9 cellular contexts compared by ENCODE assay signal in genomic region chr7:151428393-151429231, GRCh38. TPM values are rescaled to one million over a fixed set of nuclear protein-coding genes. Genes with fewer than 3 reads are reported as not detected.
DNase-seq lines count a peak whose midpoint lies in the region; ATAC-seq, FAIRE-seq and TF ChIP-seq lines count a peak whose summit lies in the region.
"Had no signal": no experiment of that assay in that cellular context is flagged by ENCODE, and none has a peak within 500 bp of the region (broad histone marks: within the 10 kb centered on the region; RNA-seq: fewer than 3 reads in every experiment).

No MANE protein-coding gene starts in this region.

- no peak overlapping the region for H4K8ac ChIP-seq in mesendoderm (ENCODE audit: low read depth, low read length)

- H3K79me1 ChIP-seq in mesendoderm (ENCODE audit: low read length) = no peaks in the 10 kb centered on the region

- TF ChIP-seq POLR2A in HCT116 (IDR thresholded peaks at IDR 0.05; ENCODE audit: borderline replicate concordance, extremely low read depth, insufficient read depth, insufficient read length) = no peak

- no TSS peak for BruUV-seq in HCT116 (replicated peaks; lab: Mats Ljungman, UMichigan)

- no peak for TF ChIP-seq CTCF in HCT116 (IDR thresholded peaks at IDR 0.05 in 2 of 3, conservative IDR thresholded peaks at IDR 0.05 in 1 of 3; ENCODE audit: borderline replicate concordance in 1 of 3, insufficient read depth in 1 of 3, low read depth in 2 of 3, low read length in 2 of 3)
- TF ChIP-seq CTCF in astrocyte (IDR thresholded peaks at IDR 0.05; ENCODE audit: insufficient read depth, low read depth, low read length) = no peak

- no peak overlapping the region for H3K23ac ChIP-seq in mesendoderm (ENCODE audit: low read length)

- no peak overlapping the region for H3K9ac ChIP-seq in HCT116 (ENCODE audit: low read length)
- H3K9ac ChIP-seq in astrocyte (ENCODE audit: low read length) = peak overlapping the region; percentile 28
- H3K9ac ChIP-seq in mesendoderm (ENCODE audit: low read length) = no peak overlapping the region

- no peaks in the 10 kb centered on the region for H3K9me3 Mint-ChIP-seq in astrocyte (ENCODE audit: unreplicated experiment)

- H3K4me1 Mint-ChIP-seq in astrocyte (ENCODE audit: low read depth, unreplicated experiment) = peaks cover 28% of the 10 kb centered on the region

- WGBS in mesendoderm (ENCODE audit: extremely low coverage, insufficient coverage, low lambda C conversion rate) = no CpG with 5 or more reads among the region's 13 CpGs

- peak overlapping the region; percentile 87 for H3K27ac Mint-ChIP-seq in astrocyte (ENCODE audit: unreplicated experiment)

- H3K27me3 ChIP-seq in HCT116 (ENCODE audit: insufficient read depth, low read length) (no peaks in the 10 kb centered on the region), astrocyte (ENCODE audit: insufficient read depth, low read length) (no peaks in the 10 kb centered on the region), mesendoderm (ENCODE audit: insufficient read depth, low read length, poor library complexity) (no peaks in the 10 kb centered on the region)

- no peaks in the 10 kb centered on the region for H3K9me3 ChIP-seq in HCT116 (ENCODE audit: control insufficient read depth in 1 of 2, insufficient read depth in 1 of 2, low read depth in 1 of 2, low read length in 2 of 2)
- no peaks in the 10 kb centered on the region for H3K9me3 ChIP-seq in astrocyte (ENCODE audit: insufficient read depth, low read depth, low read length)

- in situ Hi-C loops in ACHN (cut with HindIII; ENCODE audit: low pct_ligation_motif_present, low pct_unique_long_range_greater_than_20kb, low sequenced_read_pairs) = no loop called here

- no peak overlapping the region for H2BK15ac ChIP-seq in mesendoderm (replicated peaks; ENCODE audit: low read depth)

- H3K79me2 ChIP-seq in HCT116 (ENCODE audit: insufficient read depth, low read length) = no peaks in the 10 kb centered on the region
- no peaks in the 10 kb centered on the region for H3K79me2 ChIP-seq in astrocyte (ENCODE audit: insufficient read depth, low read length)
- no peaks in the 10 kb centered on the region for H3K79me2 ChIP-seq in mesendoderm (ENCODE audit: control insufficient read depth, insufficient read depth, low read length)

- no peak overlapping the region for H3K4ac ChIP-seq in mesendoderm (ENCODE audit: low read depth, low read length)

- peak overlapping the region; percentile 32 for H3K4me2 ChIP-seq in HCT116 (ENCODE audit: low read length)
- H3K4me2 ChIP-seq in astrocyte (ENCODE audit: low read length) = peak overlapping the region; percentile 46
- no peak overlapping the region for H3K4me2 ChIP-seq in mesendoderm (ENCODE audit: low read length)

- TF ChIP-seq RAD21 in HCT116 (IDR thresholded peaks at IDR 0.05; ENCODE audit: low read depth) = no peak

- RAD21 ChIA-PET in HCT116 (lab: Charles Lee; ENCODE audit: low non-redundant PET in 1 of 2, low total read pairs in 2 of 2, uncharacterized antibody in 2 of 2, unreplicated experiment in 2 of 2) = no interaction called here

- no peaks in the 10 kb centered on the region for H3K9me2 ChIP-seq in HCT116 (ENCODE audit: insufficient read depth)

- no peak overlapping the region for H4K5ac ChIP-seq in mesendoderm (ENCODE audit: low read length)

- H2AFZ ChIP-seq in HCT116 (ENCODE audit: low read depth, low read length, poor library complexity, severe bottlenecking) (no peak overlapping the region), astrocyte (ENCODE audit: low read depth, low read length) (no peak overlapping the region)

- FAIRE-seq in astrocyte (lab: Jason Lieb, UNC) = no peak

- H4K20me1 ChIP-seq in HCT116 (ENCODE audit: insufficient read depth) = no peaks in the 10 kb centered on the region
- no peaks in the 10 kb centered on the region for H4K20me1 ChIP-seq in astrocyte (ENCODE audit: insufficient read depth, low read length)

- no peak overlapping the region for H2BK5ac ChIP-seq in mesendoderm (ENCODE audit: low read length)

- intact Hi-C loops in HCT116 (cut with micrococcal nuclease) = no loop called here

- peaks cover 51 to 68% of the 10 kb centered on the region in 2 experiments for H3K4me1 ChIP-seq in HCT116 (ENCODE audit: control insufficient read depth in 1 of 2, insufficient read depth in 2 of 2, low read length in 2 of 2)
- peaks cover 39% of the 10 kb centered on the region for H3K4me1 ChIP-seq in astrocyte (ENCODE audit: insufficient read depth, low read length)
- H3K4me1 ChIP-seq in mesendoderm (ENCODE audit: control insufficient read depth, low read depth, low read length) = peaks cover 13% of the 10 kb centered on the region

- H2AK5ac ChIP-seq in mesendoderm (ENCODE audit: low read length) = no peak overlapping the region

- H3K4me3 ChIP-seq in HCT116 (replicated peaks in 1 of 2; ENCODE audit: low read depth in 1 of 2, low read length in 2 of 2) (no peak overlapping the region), astrocyte (ENCODE audit: insufficient read depth, low read depth, low read length) (no peak overlapping the region), mesendoderm (ENCODE audit: low read length) (no peak overlapping the region)

- peak overlapping the region; percentile 68 for H3K56ac ChIP-seq in mesendoderm (ENCODE audit: low read length)

- H3K27ac ChIP-seq in HCT116 (ENCODE audit: low read depth, low read length) (peak overlapping the region; percentile 87), astrocyte (ENCODE audit: low read depth, low read length) (peak overlapping the region; percentile 32), mesendoderm (ENCODE audit: low read depth, low read length) (peak overlapping the region; percentile 58)

- no peak overlapping the region for H3K4me3 Mint-ChIP-seq in astrocyte (ENCODE audit: unreplicated experiment)

- CTCF ChIA-PET in HCT116 (lab: Charles Lee) = no interaction called here

- DNase-seq in ACHN = peak; percentile 70
- DNase-seq in HCT116 (ENCODE audit: low read depth, low spot score) = no peak
- peak; percentile 96 for DNase-seq in astrocyte (ENCODE audit: low read depth)
- peak; percentile 80 for DNase-seq in mesendoderm
- no peak for DNase-seq in stimulated activated CD4-positive, alpha-beta T cell treated with anti-CD3 and anti-CD28 coated beads, Interleukin-1b, Interleukin-23, amount 100 ng/mL, for 48 hours
- DNase-seq in dermis blood vessel endothelial cell = no peak
- DNase-seq in NCI-H2081 treated with DMSO at 0.1 percent for 48 hours (lab: John Stamatoyannopoulos, UW) = no peak
- no peak for DNase-seq in NCI-H146 (lab: John Stamatoyannopoulos, UW)
- DNase-seq: left colon had no signal

- peaks cover 21% of the 10 kb centered on the region for H3K27me3 Mint-ChIP-seq in astrocyte (ENCODE audit: low read depth, unreplicated experiment)

- H3K36me3 ChIP-seq in HCT116 (ENCODE audit: control insufficient read depth in 1 of 2, insufficient read depth in 2 of 2, low read length in 2 of 2) = no peaks in the 10 kb centered on the region
- no peaks in the 10 kb centered on the region for H3K36me3 ChIP-seq in astrocyte (ENCODE audit: insufficient read depth, low read length)
- H3K36me3 ChIP-seq in mesendoderm (ENCODE audit: control insufficient read depth, insufficient read depth, low read length) = no peaks in the 10 kb centered on the region

- no peak overlapping the region for H3K18ac ChIP-seq in mesendoderm (ENCODE audit: low read length)

- H3K36me3 Mint-ChIP-seq in astrocyte (ENCODE audit: low read depth, unreplicated experiment) = peaks cover 1% of the 10 kb centered on the region

- POLR2A ChIA-PET in HCT116 (lab: Charles Lee) = interaction anchor here (0.7 kb wide), 1 partner anchor 31 kb away, joined by 7 read pairs; no protein-coding TSS in a partner anchor

- no peak; the same call in 1 of the 2 replicates for ATAC-seq in HCT116
- ATAC-seq: left colon had no signal

- H2BK120ac ChIP-seq in mesendoderm (ENCODE audit: low read depth, low read length) = no peak overlapping the region

TF ChIP-seq in HCT116, 20 proteins besides CTCF, POLR2A, EP300 and RAD21:
- TF ChIP-seq ELF1 (IDR thresholded peaks at IDR 0.05; ENCODE audit: borderline replicate concordance, low read depth) = no peak
- TF ChIP-seq ZFX (IDR thresholded peaks at IDR 0.05) = 0 out of 2 replicates have a peak, but pooled peaks have one; percentile 14

RNA-seq across cellular contexts. Expression of gene CRYGN, which starts 11.3 kb away (rescaled TPM):
- total RNA-seq in HCT116 (2021; ENCODE audit: unreplicated experiment) (not detected), astrocyte (not detected in 2 replicates), dermis blood vessel endothelial cell (not detected in 2 replicates)
- not detected in 2 replicates for polyA plus RNA-seq in HCT116 (2012)
- 0.32 TPM for polyA plus RNA-seq in mesendoderm (2013, experiment 1 of 2)
- 0.29 TPM for polyA plus RNA-seq in mesendoderm (2013, experiment 2 of 2)

RNA-seq across cellular contexts. Expression of gene WDR86, which starts 18.8 kb away (rescaled TPM):
- total RNA-seq in HCT116 (2021; ENCODE audit: unreplicated experiment) = not detected
- polyA plus RNA-seq in HCT116 (2012) = 0.42 and 0.64 TPM in 2 replicates
- 2.5 and 3.6 TPM in 2 replicates for total RNA-seq in astrocyte
- 1.5 TPM for polyA plus RNA-seq in mesendoderm (2013, experiment 1 of 2)
- polyA plus RNA-seq in mesendoderm (2013, experiment 2 of 2) = 1.4 TPM
- total RNA-seq in dermis blood vessel endothelial cell = not detected in 2 replicates

Comparison
In these comparisons a context has a peak if more than half of its experiments do, and no peak if none do; other contexts are left out.
1. DNase-seq: peak in ACHN (single experiment), astrocyte (single experiment) and mesendoderm (single experiment); none in HCT116 (single experiment), stimulated activated CD4-positive, alpha-beta T cell treated with anti-CD3 and anti-CD28 coated beads, Interleukin-1b, Interleukin-23, amount 100 ng/mL, for 48 hours (single experiment), dermis blood vessel endothelial cell (single experiment), NCI-H2081 treated with DMSO at 0.1 percent for 48 hours (single experiment) and NCI-H146 (single experiment).
2. H3K27ac ChIP-seq: peak in every context shown above with its lines; median percentile 87 in HCT116; 58 in mesendoderm; 32 in astrocyte.